ENCODE assay signal across 25 cellular contexts in genomic region chr10:98457762-98458161, GRCh38.
"Had no signal": no experiment of that assay in that cellular context is flagged by ENCODE, and none has a peak within 500 bp of the region (broad histone marks: within the 10 kb centered on the region; RNA-seq: fewer than 3 reads in every experiment).

No MANE protein-coding gene starts in this region.

- FAIRE-seq: RCC 7860, TTC549 had no signal

- ATAC-seq: activated CD8-positive, alpha-beta memory T cell treated with anti-CD3 and anti-CD28 coated beads, Interleukin-2, amount 10 ng/mL, durations not matched to agents 7 days and 5 days; PC-3; T-helper 17 cell had no signal

- H3K36me3 ChIP-seq: cardiac muscle cell had no signal

- H3K27me3 ChIP-seq: cardiac muscle cell had no signal

- H3K27ac ChIP-seq: cardiac muscle cell had no signal

- DNase-seq: activated B cell treated with CpG ODN at 0.5 μM for 24 hours; activated CD4-positive, alpha-beta T cell treated with anti-CD3 and anti-CD28 coated beads for 1 hour; activated CD4-positive, alpha-beta T cell treated with anti-CD3 and anti-CD28 coated beads, Interleukin-2, amount 10 ng/mL, durations not matched to agents 24 days and 14 days; activated CD4-positive, alpha-beta T cell treated with anti-CD3 and anti-CD28 coated beads, Interleukin-2, amount 50 U/mL, for 48 hours; activated CD8-positive, alpha-beta memory T cell treated with anti-CD3 and anti-CD28 coated beads, Interleukin-2, amount 10 ng/mL, durations not matched to agents 7 days and 5 days; activated effector memory CD4-positive, alpha-beta T cell treated with Interleukin-2 at 50 U/mL for 16 hours; activated naive CD4-positive, alpha-beta T cell; activated T-cell treated with anti-CD3 and anti-CD28 coated beads, Interleukin-2, amount 50 U/mL, for 24 hours; aorta; Kasumi-1; KBM-7; NCI-H1105 treated with DMSO at 0.1 percent for 48 hours; NCI-H1436 treated with DMSO at 0.1 percent for 48 hours; NCI-H187; NCI-H2081; NCI-H510A treated with DMSO at 0.1 percent for 48 hours; NCI-H69; NK-92 treated with Interleukin-12 subunit alpha and Interleukin-12 subunit beta, amount 100 ng/mL, for 24 hours; PC-3; SHP77 treated with DMSO at 0.1 percent for 48 hours; T-helper 17 cell; T-helper 9 cell had no signal

- H3K4me3 ChIP-seq: cardiac muscle cell had no signal
